In the genomic region with DNA sequence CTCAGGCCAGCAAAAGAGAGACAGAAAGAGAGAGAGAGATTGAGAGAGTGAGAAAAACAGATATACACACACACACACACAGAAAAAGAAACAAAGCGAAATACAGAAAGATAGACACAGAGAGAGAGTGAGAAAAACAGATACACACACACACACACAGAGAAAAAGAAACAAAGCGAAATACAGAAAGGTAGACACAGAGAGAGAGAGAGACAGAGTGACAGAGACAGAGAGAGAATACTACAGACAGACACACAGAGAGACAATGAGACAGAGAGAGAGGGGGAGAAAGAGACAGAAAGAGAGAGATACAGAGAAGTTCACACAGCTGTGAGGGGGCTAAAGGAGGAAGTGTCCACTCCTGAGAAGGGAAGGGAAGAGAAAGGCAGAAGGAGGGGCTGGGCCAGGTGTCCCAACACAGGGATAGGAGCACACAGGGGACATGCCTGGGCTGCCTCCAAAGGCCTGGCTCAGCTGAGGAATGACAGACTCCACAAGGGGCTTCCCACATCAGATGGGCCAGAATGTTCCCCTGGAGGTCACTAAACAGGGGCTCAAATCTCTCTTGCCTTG, we compare ENCODE assay signal across 18 cellular contexts. TPM values are rescaled to one million over a fixed set of nuclear protein-coding genes. Genes with fewer than 3 reads are reported as not detected.
DNase-seq lines count a peak whose midpoint lies in the region; ATAC-seq and TF ChIP-seq lines count a peak whose summit lies in the region.
"Had no signal": no experiment of that assay in that cellular context is flagged by ENCODE, and none has a peak within 500 bp of the region (broad histone marks: within the 10 kb centered on the region; RNA-seq: fewer than 3 reads in every experiment).

No MANE protein-coding gene starts in this region.

- no peak overlapping the region for H3K4me3 Mint-ChIP-seq in Calu3 (ENCODE audit: low read depth, unreplicated experiment)
- no peak overlapping the region for H3K4me3 Mint-ChIP-seq in naive thymus-derived CD4-positive, alpha-beta T cell
- H3K4me3 Mint-ChIP-seq: CD4-positive, CD25-positive, alpha-beta regulatory T cell; WTC11 had no signal

- CTCF ChIA-PET in Calu3 (lab: Charles Lee) = interaction anchor here (0.6 kb wide), 1 partner anchor 50 kb away, joined by 3 read pairs; no protein-coding TSS in a partner anchor
- CTCF ChIA-PET in mammary epithelial cell (lab: Charles Lee; ENCODE audit: low non-redundant PET) = no interaction called here
- CTCF ChIA-PET in naive thymus-derived CD4-positive, alpha-beta T cell (lab: Charles Lee) = no interaction called here

- POLR2A ChIA-PET in naive thymus-derived CD4-positive, alpha-beta T cell (lab: Charles Lee) = no interaction called here

- H3K9me3 Mint-ChIP-seq in Calu3 (ENCODE audit: low read depth, unreplicated experiment) = no peaks in the 10 kb centered on the region
- H3K9me3 Mint-ChIP-seq in naive thymus-derived CD4-positive, alpha-beta T cell = peaks cover 0 to 10% (median 2%) of the 10 kb centered on the region in 11 donors

- peak overlapping the region; percentile 34 for H3K4me2 ChIP-seq in mammary epithelial cell (ENCODE audit: insufficient read depth, low read depth, low read length)

- WGBS in mammary epithelial cell (ENCODE audit: low coverage, missing lambda C conversion rate) = 82% methylated on average over 2 of the region's 2 CpGs

- H3K36me3 Mint-ChIP-seq in Calu3 (ENCODE audit: insufficient read depth, unreplicated experiment) = no peaks in the 10 kb centered on the region
- peaks cover 0 to 3% (median 0%) of the 10 kb centered on the region in 5 donors for H3K36me3 Mint-ChIP-seq in naive thymus-derived CD4-positive, alpha-beta T cell
- H3K36me3 Mint-ChIP-seq: CD4-positive, CD25-positive, alpha-beta regulatory T cell had no signal

- H3K9ac ChIP-seq in HUES6 (ENCODE audit: low read length) = peak overlapping the region; percentile 6
- no peak overlapping the region for H3K9ac ChIP-seq in mammary epithelial cell (ENCODE audit: insufficient read depth, low read length)
- no peak overlapping the region for H3K9ac ChIP-seq in colonic mucosa (ENCODE audit: low read depth in 2 of 2, low read length in 2 of 2)

- no peak for TF ChIP-seq CTCF in Calu3 (IDR thresholded peaks at IDR 0.05; ENCODE audit: unreplicated experiment)
- no peak for TF ChIP-seq CTCF in mammary epithelial cell (conservative IDR thresholded peaks at IDR 0.05 in 1 of 2, IDR thresholded peaks at IDR 0.05 in 1 of 2; ENCODE audit: extremely low read depth in 1 of 2, insufficient read depth in 1 of 2, low read depth in 1 of 2, low read length in 2 of 2)
- TF ChIP-seq CTCF in colonic mucosa (IDR thresholded peaks at IDR 0.05) = no peak

- peaks cover 73% of the 10 kb centered on the region for H3K27me3 Mint-ChIP-seq in Calu3 (ENCODE audit: unreplicated experiment)
- peaks cover 0 to 5% (median 0%) of the 10 kb centered on the region in 5 donors for H3K27me3 Mint-ChIP-seq in naive thymus-derived CD4-positive, alpha-beta T cell
- H3K27me3 Mint-ChIP-seq: CD4-positive, CD25-positive, alpha-beta regulatory T cell had no signal

- no peaks in the 10 kb centered on the region for H4K20me1 ChIP-seq in mammary epithelial cell (ENCODE audit: insufficient read depth, low read length)

- no peaks in the 10 kb centered on the region for H3K36me3 ChIP-seq in HUES6 (ENCODE audit: control insufficient read depth, insufficient read depth, low read length)
- H3K36me3 ChIP-seq in mammary epithelial cell (ENCODE audit: insufficient read depth, low read length) = no peaks in the 10 kb centered on the region
- no peaks in the 10 kb centered on the region for H3K36me3 ChIP-seq in naive thymus-derived CD4-positive, alpha-beta T cell (ENCODE audit: control insufficient read depth in 2 of 3, insufficient read depth in 3 of 3, low read length in 3 of 3)
- H3K36me3 ChIP-seq in colonic mucosa = no peaks in the 10 kb centered on the region
- H3K36me3 ChIP-seq: lower lobe of right lung had no signal

- H2AFZ ChIP-seq in mammary epithelial cell (ENCODE audit: low read depth, low read length) = peak overlapping the region; percentile 31

- H3K4me3 ChIP-seq in HUES6 (ENCODE audit: low read depth, low read length) = no peak overlapping the region
- no peak overlapping the region for H3K4me3 ChIP-seq in mammary epithelial cell (replicated peaks in 1 of 3; ENCODE audit: insufficient read depth in 1 of 3, low read depth in 2 of 3, low read length in 3 of 3)
- H3K4me3 ChIP-seq in naive thymus-derived CD4-positive, alpha-beta T cell (ENCODE audit: low read length) = no peak overlapping the region
- no peak overlapping the region for H3K4me3 ChIP-seq in colonic mucosa
- H3K4me3 ChIP-seq: lower lobe of right lung had no signal

- in situ Hi-C loops in mammary epithelial cell (cut with MboI; ENCODE audit: low sequenced_read_pairs in 2 of 2) = no loop called here

- H3K4me1 ChIP-seq in HUES6 (ENCODE audit: control insufficient read depth, insufficient read depth, low read length) = peaks cover 17% of the 10 kb centered on the region
- H3K4me1 ChIP-seq in mammary epithelial cell (ENCODE audit: insufficient read depth, low read length) = peaks cover 21% of the 10 kb centered on the region
- no peaks in the 10 kb centered on the region for H3K4me1 ChIP-seq in naive thymus-derived CD4-positive, alpha-beta T cell (ENCODE audit: control insufficient read depth in 2 of 2, insufficient read depth in 2 of 2, low read length in 2 of 2)
- H3K4me1 ChIP-seq in colonic mucosa = no peaks in the 10 kb centered on the region
- H3K4me1 ChIP-seq: lower lobe of right lung had no signal

- H3K27me3 ChIP-seq in HUES6 (ENCODE audit: control insufficient read depth, insufficient read depth, low read length) = no peaks in the 10 kb centered on the region
- H3K27me3 ChIP-seq in mammary epithelial cell (ENCODE audit: insufficient read depth, low read length) = no peaks in the 10 kb centered on the region
- H3K27me3 ChIP-seq in naive thymus-derived CD4-positive, alpha-beta T cell (ENCODE audit: control insufficient read depth in 2 of 2, insufficient read depth in 2 of 2, low read length in 2 of 2) = no peaks in the 10 kb centered on the region
- no peaks in the 10 kb centered on the region for H3K27me3 ChIP-seq in colonic mucosa

- H3K79me2 ChIP-seq in mammary epithelial cell (ENCODE audit: insufficient read depth, low read length) = no peaks in the 10 kb centered on the region

- peak overlapping the region; percentile 2 for H3K27ac Mint-ChIP-seq in Calu3 (ENCODE audit: unreplicated experiment)
- H3K27ac Mint-ChIP-seq in naive thymus-derived CD4-positive, alpha-beta T cell = peak overlapping the region in 1 of 9 donors; percentile 6
- H3K27ac Mint-ChIP-seq: WTC11 had no signal

- ATAC-seq in naive thymus-derived CD4-positive, alpha-beta T cell = peak; percentile 18
- no peak for ATAC-seq in HG02763 (IDR thresholded peaks at IDR 0.05; ENCODE audit: unreplicated experiment)
- ATAC-seq: lower lobe of right lung, WTC11 had no signal

- no peak overlapping the region for H3K27ac ChIP-seq in HUES6 (ENCODE audit: low read depth, low read length)
- H3K27ac ChIP-seq in mammary epithelial cell (ENCODE audit: insufficient read depth, low read depth, low read length) = no peak overlapping the region
- no peak overlapping the region for H3K27ac ChIP-seq in naive thymus-derived CD4-positive, alpha-beta T cell (ENCODE audit: low read depth, low read length)
- H3K27ac ChIP-seq in colonic mucosa = no peak overlapping the region
- H3K27ac ChIP-seq: lower lobe of right lung had no signal

- peaks cover 14% of the 10 kb centered on the region for H3K4me1 Mint-ChIP-seq in Calu3 (ENCODE audit: low read depth, unreplicated experiment)
- no peaks in the 10 kb centered on the region for H3K4me1 Mint-ChIP-seq in naive thymus-derived CD4-positive, alpha-beta T cell
- H3K4me1 Mint-ChIP-seq: CD4-positive, CD25-positive, alpha-beta regulatory T cell had no signal

- BruUV-seq in Calu3 (replicated peaks; lab: Mats Ljungman, UMichigan) = no TSS peak
- no TSS peak for BruUV-seq in mammary epithelial cell (replicated peaks; lab: Mats Ljungman, UMichigan)

- dilution Hi-C loops in mammary epithelial cell (cut with HindIII; ENCODE audit: low sequenced_read_pairs) = no loop called here

- peaks cover 17% of the 10 kb centered on the region for H3K9me3 ChIP-seq in HUES6 (ENCODE audit: control insufficient read depth, insufficient read depth, low read depth, low read length)
- H3K9me3 ChIP-seq in mammary epithelial cell (replicated peaks; ENCODE audit: insufficient read depth, low read length) = peaks cover 15% of the 10 kb centered on the region
- H3K9me3 ChIP-seq in naive thymus-derived CD4-positive, alpha-beta T cell (ENCODE audit: control insufficient read depth in 2 of 3, low read length in 3 of 3) = no peaks in the 10 kb centered on the region
- no peaks in the 10 kb centered on the region for H3K9me3 ChIP-seq in colonic mucosa

- intact Hi-C loops in Calu3 (cut with micrococcal nuclease; ENCODE audit: unreplicated experiment) (no loop called here), mammary epithelial cell (cut with micrococcal nuclease) (loop anchor here (5.0 kb wide), 1 partner anchor 53 kb away; no protein-coding TSS in a partner anchor), colonic mucosa (cut with DNase I) (no loop called here)
- intact Hi-C loops in naive thymus-derived CD4-positive, alpha-beta T cell (cut with micrococcal nuclease) = no loop called here

- DNase-seq in Calu3 (no peak), mammary epithelial cell (no peak), colonic mucosa (no peak)
- DNase-seq in naive thymus-derived CD4-positive, alpha-beta T cell = no peak
- no peak for DNase-seq in activated naive CD4-positive, alpha-beta T cell (lab: John Stamatoyannopoulos, UW)
- DNase-seq: activated naive CD4-positive, alpha-beta T cell treated with Interleukin-2 at 50 U/mL for 16 hours; CD4-positive, CD25-positive, alpha-beta regulatory T cell; effector memory CD4-positive, alpha-beta T cell; lower lobe of right lung; NCI-H1105; NCI-H82; stimulated activated CD4-positive, alpha-beta T cell treated with anti-CD3 and anti-CD28 coated beads, Interleukin-4, amount 100 ng/mL, for 4 hours; T-helper 1 cell had no signal

RNA-seq across cellular contexts. Expression of a gene that starts 4.3 kb away (rescaled TPM):
- not detected in 2 replicates for total RNA-seq in Calu3 (2022)
- total RNA-seq in mammary epithelial cell = not detected
- not detected for polyA plus RNA-seq in mammary epithelial cell
- not detected for polyA minus RNA-seq in mammary epithelial cell
- total RNA-seq in naive thymus-derived CD4-positive, alpha-beta T cell = under 1 TPM; 0.29 to 0.88 (median 0.51) TPM
- 1 to 10 TPM; 1.7 to 2.0 TPM for polyA plus RNA-seq in naive thymus-derived CD4-positive, alpha-beta T cell
- total RNA-seq in colonic mucosa = under 1 TPM; 0.17 to 0.19 TPM
- total RNA-seq: CD4-positive, CD25-positive, alpha-beta regulatory T cell; H4 had no signal

RNA-seq across cellular contexts. Expression of a gene that starts 15.8 kb away (rescaled TPM):
- 139 and 146 TPM in 2 replicates for total RNA-seq in Calu3 (2022)
- total RNA-seq in mammary epithelial cell = 100 to 1,000 TPM; 105 to 133 TPM
- 105 TPM for polyA plus RNA-seq in mammary epithelial cell
- polyA minus RNA-seq in mammary epithelial cell = 218 TPM
- total RNA-seq in naive thymus-derived CD4-positive, alpha-beta T cell = 10 to 100 TPM; 58.1 to 80.9 (median 62.3) TPM
- 10 to 100 TPM; 32.6 to 38.8 TPM for polyA plus RNA-seq in naive thymus-derived CD4-positive, alpha-beta T cell
- 100 to 1,000 TPM in 1 of 2 donors, 10 to 100 TPM in 1; 83.0 to 103 TPM for total RNA-seq in colonic mucosa

RNA-seq across cellular contexts. Expression of a gene that starts 43.8 kb away (rescaled TPM):
- total RNA-seq in Calu3 (2022) = not detected in 2 replicates
- total RNA-seq in mammary epithelial cell = 10 to 100 TPM in 1 of 2 donors, under 1 TPM in 1; 0.82 to 31.0 TPM
- polyA plus RNA-seq in mammary epithelial cell = 0.11 TPM
- not detected for polyA minus RNA-seq in mammary epithelial cell
- not detected for total RNA-seq in naive thymus-derived CD4-positive, alpha-beta T cell
- polyA plus RNA-seq in naive thymus-derived CD4-positive, alpha-beta T cell = not detected
- total RNA-seq in colonic mucosa = 1 to 10 TPM in 1 of 2 donors, not detected in 1; 2.2 TPM
- total RNA-seq: activated CD8-positive, alpha-beta memory T cell treated with anti-CD3 and anti-CD28 coated beads for 36 hours; CD4-positive, CD25-positive, alpha-beta regulatory T cell; H4 had no signal
- polyA plus RNA-seq: CD4-positive, CD25-positive, alpha-beta regulatory T cell had no signal
